In genomic region chr17:51260960-51261958, GRCh38 we compare ENCODE assay signal across 1 cellular context.
TF ChIP-seq lines count a peak whose summit lies in the region.

No MANE protein-coding gene starts in this region.

TF ChIP-seq in GM12878, 131 proteins besides CTCF, POLR2A, EP300 and RAD21 (continues in another document):
- TF ChIP-seq CUX1 (IDR thresholded peaks at IDR 0.05; ENCODE audit: insufficient replicate concordance, low read depth, low read length) (no peak), EGR1 (IDR thresholded peaks at IDR 0.05; ENCODE audit: borderline replicate concordance in 1 of 2, low read depth in 2 of 2, low read length in 2 of 2) (peak in 1 of 2 experiments; percentile 15; a peak in 1 of 3 replicates), WRNIP1 (IDR thresholded peaks at IDR 0.05; ENCODE audit: borderline replicate concordance, low read depth, low read length) (no peak), CHD2 (IDR thresholded peaks at IDR 0.05; ENCODE audit: borderline replicate concordance, low read depth, low read length) (no peak), MTA3 (IDR thresholded peaks at IDR 0.05; ENCODE audit: borderline replicate concordance, low read length) (no peak), CHD4 (IDR thresholded peaks at IDR 0.05) (no peak), IRF4 (IDR thresholded peaks at IDR 0.05; ENCODE audit: low read depth, low read length) (no peak), ASH2L (IDR thresholded peaks at IDR 0.05; ENCODE audit: borderline replicate concordance, low read depth) (no peak), SPI1 (IDR thresholded peaks at IDR 0.05; ENCODE audit: borderline replicate concordance, insufficient read depth, low read depth, low read length) (no peak), MEF2B (IDR thresholded peaks at IDR 0.05; ENCODE audit: partially characterized antibody, poor library complexity, severe bottlenecking) (no peak), E2F8 (IDR thresholded peaks at IDR 0.05; ENCODE audit: low read depth, partially characterized antibody) (no peak), ATF2 (IDR thresholded peaks at IDR 0.05; ENCODE audit: low read length) (no peak), EZH2 (IDR thresholded peaks at IDR 0.05; ENCODE audit: borderline replicate concordance, control insufficient read depth, low read depth, low read length) (no peak), NR2C1 (IDR thresholded peaks at IDR 0.05) (no peak), RAD51 (IDR thresholded peaks at IDR 0.05) (peak; percentile 35; the same call in 1 of the 2 replicates), ZNF274 (IDR thresholded peaks at IDR 0.05; ENCODE audit: insufficient read depth, insufficient read length) (no peak), MYC (IDR thresholded peaks at IDR 0.05; ENCODE audit: insufficient read depth, insufficient read length, insufficient replicate concordance, low read length, severe bottlenecking) (peak; percentile 44), HCFC1 (IDR thresholded peaks at IDR 0.05; ENCODE audit: low read length) (no peak; the same call in 1 of the 2 replicates), GABPA (IDR thresholded peaks at IDR 0.05; ENCODE audit: low read depth) (no peak), FOXK2 (IDR thresholded peaks at IDR 0.05) (no peak), IRF3 (IDR thresholded peaks at IDR 0.05) (no peak), ELK1 (IDR thresholded peaks at IDR 0.05; ENCODE audit: low read depth, low read length) (no peak), NFYA (IDR thresholded peaks at IDR 0.05; ENCODE audit: borderline replicate concordance, low read depth, low read length) (no peak), POLR2AphosphoS2 (IDR thresholded peaks at IDR 0.05; ENCODE audit: low read depth, low read length) (no peak), BHLHE40 (IDR thresholded peaks at IDR 0.05; ENCODE audit: borderline replicate concordance in 1 of 2, low read depth in 2 of 2, low read length in 1 of 2) (no peak), ZBTB33 (IDR thresholded peaks at IDR 0.05) (no peak), CREM (IDR thresholded peaks at IDR 0.05; ENCODE audit: low read depth) (no peak), DPF2 (IDR thresholded peaks at IDR 0.05) (peak; percentile 63; the same call in 1 of the 2 replicates), EED (IDR thresholded peaks at IDR 0.05; ENCODE audit: low read depth) (no peak), GATAD2B (conservative IDR thresholded peaks at IDR 0.05; ENCODE audit: low read depth) (no peak), HDAC6 (IDR thresholded peaks at IDR 0.05; ENCODE audit: unreplicated experiment) (no peak), ZNF687 (IDR thresholded peaks at IDR 0.05) (no peak), KAT2A (conservative IDR thresholded peaks at IDR 0.05; ENCODE audit: control insufficient read depth, low read depth, low read length) (no peak), HDGF (IDR thresholded peaks at IDR 0.05) (no peak), CREB1 (IDR thresholded peaks at IDR 0.05; ENCODE audit: low read depth) (no peak), TAF1 (IDR thresholded peaks at IDR 0.05; ENCODE audit: borderline replicate concordance, low read depth, low read length) (no peak; the same call in 1 of the 2 replicates), NRF1 (conservative IDR thresholded peaks at IDR 0.05; ENCODE audit: low read depth, low read length) (no peak), KDM1A (IDR thresholded peaks at IDR 0.05; ENCODE audit: borderline replicate concordance) (no peak), SP1 (IDR thresholded peaks at IDR 0.05; ENCODE audit: low read depth, low read length) (no peak), CBX3 (IDR thresholded peaks at IDR 0.05; ENCODE audit: borderline replicate concordance, low read depth) (no peak), BACH1 (IDR thresholded peaks at IDR 0.05; ENCODE audit: borderline replicate concordance) (no peak), CEBPB (IDR thresholded peaks at IDR 0.05; ENCODE audit: borderline replicate concordance in 1 of 2, low read depth in 2 of 2, low read length in 2 of 2) (no peak), POLR2AphosphoS5 (IDR thresholded peaks at IDR 0.05; ENCODE audit: low read length) (0 out of 2 replicates have a peak, but pooled peaks have one; percentile 58), ZNF622 (IDR thresholded peaks at IDR 0.05) (no peak), LARP7 (IDR thresholded peaks at IDR 0.05) (peak; percentile 10; the same call in 1 of the 2 replicates), NR2F1 (conservative IDR thresholded peaks at IDR 0.05) (0 out of 2 replicates have a peak, but pooled peaks have one; percentile 24), RCOR1 (conservative IDR thresholded peaks at IDR 0.05; ENCODE audit: low read depth, low read length) (no peak), ZSCAN29 (IDR thresholded peaks at IDR 0.05) (no peak)
